Comparison of ENCODE assay signal across 9 cellular contexts in genomic region chr9:98121096-98121495, GRCh38. TPM values are rescaled to one million over a fixed set of nuclear protein-coding genes. Genes with fewer than 3 reads are reported as not detected.
DNase-seq lines count a peak whose midpoint lies in the region; TF ChIP-seq lines count a peak whose summit lies in the region.
"Had no signal": no experiment of that assay in that cellular context is flagged by ENCODE, and none has a peak within 500 bp of the region (broad histone marks: within the 10 kb centered on the region; RNA-seq: fewer than 3 reads in every experiment).

No MANE protein-coding gene starts in this region.

- no peaks in the 10 kb centered on the region for H3K9me3 Mint-ChIP-seq in activated CD4-positive, alpha-beta memory T cell treated with anti-CD3 and anti-CD28 coated beads for 36 hours

- H3K27ac Mint-ChIP-seq in activated CD4-positive, alpha-beta memory T cell treated with anti-CD3 and anti-CD28 coated beads for 36 hours = peak overlapping the region; percentile 38

- TF ChIP-seq CTCF in BE2C (IDR thresholded peaks at IDR 0.05; ENCODE audit: low read depth, low read length) = peak; percentile 62

- no peak overlapping the region for H3K4me3 Mint-ChIP-seq in activated CD4-positive, alpha-beta memory T cell treated with anti-CD3 and anti-CD28 coated beads for 36 hours

- no peaks in the 10 kb centered on the region for H3F3A ChIP-seq in GM23248 (ENCODE audit: insufficient read depth)

- DNase-seq in BE2C (peak; percentile 33), GM23248 (peak; percentile 58), kidney glomerular epithelial cell (lab: John Stamatoyannopoulos, UW) (peak; percentile 50), NCI-H1417 treated with DMSO at 0.1 percent for 48 hours (lab: John Stamatoyannopoulos, UW) (no peak), HEK293T (ENCODE audit: extremely low spot score) (no peak), substantia nigra (lab: John Stamatoyannopoulos, UW) (no peak)
- DNase-seq in activated CD4-positive, alpha-beta memory T cell treated with anti-CD3 and anti-CD28 coated beads for 36 hours = no peak
- no peak for DNase-seq in activated CD4-positive, alpha-beta T cell treated with anti-CD3 and anti-CD28 coated beads for 1 hour
- DNase-seq: activated T-cell treated with anti-CD3 and anti-CD28 coated beads, Interleukin-2, amount 50 U/mL, for 1 hour had no signal

- H3K9me3 ChIP-seq in BE2C = no peaks in the 10 kb centered on the region
- H3K9me3 ChIP-seq in GM23248 (ENCODE audit: low read depth) = no peaks in the 10 kb centered on the region

- peaks cover 15% of the 10 kb centered on the region for H3K36me3 Mint-ChIP-seq in activated CD4-positive, alpha-beta memory T cell treated with anti-CD3 and anti-CD28 coated beads for 36 hours

- H3K4me2 ChIP-seq in GM23248 (ENCODE audit: unreplicated experiment) = no peak overlapping the region

- intact Hi-C loops in activated CD4-positive, alpha-beta memory T cell treated with anti-CD3 and anti-CD28 coated beads for 36 hours (cut with micrococcal nuclease) = no loop called here

- H3K4me3 ChIP-seq in BE2C (ENCODE audit: low read depth, low read length) (no peak overlapping the region), GM23248 (no peak overlapping the region)

- in situ Hi-C loops in GM23248 (cut with MboI) = no loop called here

- no peaks in the 10 kb centered on the region for H3K27me3 ChIP-seq in BE2C
- no peaks in the 10 kb centered on the region for H3K27me3 ChIP-seq in GM23248 (replicated peaks; ENCODE audit: insufficient read depth)

- POLR2A ChIA-PET in activated CD4-positive, alpha-beta memory T cell treated with anti-CD3 and anti-CD28 coated beads for 36 hours (lab: Charles Lee) = interaction anchor here (1.0 to 1.8 kb wide), 2 partner anchors 71 to 135 kb away, joined by 3 to 6 read pairs; partner anchors contain the start of genes CORO2A and TBC1D2
- POLR2A ChIA-PET in HEK293T (lab: Yijun Ruan, JAX) = no interaction called here

- H3K9me2 ChIP-seq in GM23248 (ENCODE audit: insufficient read depth) = no peaks in the 10 kb centered on the region

- no peak overlapping the region for H2AFZ ChIP-seq in GM23248

- H4K20me1 ChIP-seq in GM23248 (ENCODE audit: insufficient read depth) = no peaks in the 10 kb centered on the region

- no peak overlapping the region for H3K9ac ChIP-seq in GM23248

- H3K27me3 Mint-ChIP-seq in activated CD4-positive, alpha-beta memory T cell treated with anti-CD3 and anti-CD28 coated beads for 36 hours = no peaks in the 10 kb centered on the region

- CTCF ChIA-PET in activated CD4-positive, alpha-beta memory T cell treated with anti-CD3 and anti-CD28 coated beads for 36 hours (lab: Charles Lee) = interaction anchor here (0.6 to 3.4 kb wide), 8 partner anchors 18 to 218 kb away, joined by 3 to 22 read pairs (median 5); partner anchors contain the start of gene TBC1D2
- CTCF ChIA-PET in HEK293T (lab: Yijun Ruan, JAX) = interaction anchor here (0.5 kb wide), 1 partner anchor 13 kb away, joined by 4 read pairs; no protein-coding TSS in a partner anchor

- H3K27ac ChIP-seq in GM23248 (no peak overlapping the region), substantia nigra (ENCODE audit: low read depth, low read length, poor library complexity, severe bottlenecking) (no peak overlapping the region)

- H3K36me3 ChIP-seq in BE2C = peaks cover 3% of the 10 kb centered on the region
- no peaks in the 10 kb centered on the region for H3K36me3 ChIP-seq in GM23248 (ENCODE audit: low read depth)

- peaks cover 11% of the 10 kb centered on the region for H3K4me1 ChIP-seq in BE2C
- no peaks in the 10 kb centered on the region for H3K4me1 ChIP-seq in GM23248 (ENCODE audit: insufficient read depth)

- whole genome bisulfite sequencing in GM23248 (ENCODE audit: low coverage in 1 of 2, low lambda C conversion rate in 2 of 2, missing lambda C conversion rate in 2 of 2), 2 experiments = 11 to 17% methylated on average over 3 of the region's 3 CpGs

- H3K4me1 Mint-ChIP-seq in activated CD4-positive, alpha-beta memory T cell treated with anti-CD3 and anti-CD28 coated beads for 36 hours (ENCODE audit: low read depth) = peaks cover 39% of the 10 kb centered on the region

- H3K79me2 ChIP-seq in GM23248 (ENCODE audit: insufficient read depth) = no peaks in the 10 kb centered on the region

TF ChIP-seq in HEK293T, 16 proteins besides CTCF, POLR2A, EP300 and RAD21:
- TF ChIP-seq SUZ12 (IDR thresholded peaks at IDR 0.05) = no peak
- TF ChIP-seq TARDBP (IDR thresholded peaks at IDR 0.05) = no peak
- TF ChIP-seq LEF1 (IDR thresholded peaks at IDR 0.05; ENCODE audit: borderline replicate concordance) = no peak
- no peak for TF ChIP-seq ARNT (IDR thresholded peaks at IDR 0.05)

RNA-seq across cellular contexts. Expression of gene TRIM14, which starts 2.1 kb away (rescaled TPM):
- 39.1 TPM for polyA plus RNA-seq in BE2C (2012; ENCODE audit: insufficient read depth, insufficient read length, low read depth)
- 2.7 and 6.4 TPM in 2 replicates for total RNA-seq in GM23248 (2014; rRNA removed; shearing (Covaris generic))
- polyA plus RNA-seq in GM23248 (2016; fragmentation: Nextera tagmentation; extraction: Ambion mirVana) = 7.8 and 8.0 TPM in 2 replicates
- total RNA-seq in activated CD4-positive, alpha-beta memory T cell treated with anti-CD3 and anti-CD28 coated beads for 36 hours = 10 to 100 TPM; 49.1 to 52.7 TPM

Comparison
In these comparisons a context has a peak if more than half of its experiments do, and no peak if none do; other contexts are left out.
1. DNase-seq: peak in BE2C (single experiment), GM23248 (single experiment) and kidney glomerular epithelial cell (single experiment); none in activated CD4-positive, alpha-beta memory T cell treated with anti-CD3 and anti-CD28 coated beads for 36 hours (single experiment), NCI-H1417 treated with DMSO at 0.1 percent for 48 hours (single experiment), HEK293T (single experiment), substantia nigra (0 of 49) and activated CD4-positive, alpha-beta T cell treated with anti-CD3 and anti-CD28 coated beads for 1 hour (single experiment).